Comparison of ENCODE assay signal across 9 cellular contexts in genomic region chr2:171706152-171706803, GRCh38. TPM values are rescaled to one million over a fixed set of nuclear protein-coding genes. Genes with fewer than 3 reads are reported as not detected.
A peak's percentile ranks its signal among the peaks of the same experiment; 100 is the strongest.
DNase-seq lines count a peak whose midpoint lies in the region; FAIRE-seq and TF ChIP-seq lines count a peak whose summit lies in the region.
"Had no signal": no experiment of that assay in that cellular context is flagged by ENCODE, and none has a peak within 500 bp of the region (broad histone marks: within the 10 kb centered on the region; RNA-seq: fewer than 3 reads in every experiment).

No MANE protein-coding gene starts in this region.

- peak; percentile 17; the same call in 1 of the 2 replicates for TF ChIP-seq CTCF in BE2C (IDR thresholded peaks at IDR 0.05; ENCODE audit: low read depth, low read length)

- H3K27me3 ChIP-seq in BE2C, result no peaks in the 10 kb centered on the region

- H3K4me1 ChIP-seq in BE2C, result no peaks in the 10 kb centered on the region

- H3K9me3 ChIP-seq in BE2C, result no peaks in the 10 kb centered on the region

- no peak overlapping the region for H3K4me3 ChIP-seq in BE2C (ENCODE audit: low read depth, low read length)

- DNase-seq in BE2C, result no peak
- DNase-seq in GM18507 (ENCODE audit: extremely low spot score, insufficient read length, low read depth), result no peak
- DNase-seq in RPMI7951 (ENCODE audit: low read depth), result peak; percentile 33
- peak; percentile 10 for DNase-seq in germinal center (ENCODE audit: low spot score)
- no peak for DNase-seq in amygdala (lab: John Stamatoyannopoulos, UW)
- no peak for DNase-seq in NCI-H1417 treated with DMSO at 0.1 percent for 48 hours (lab: John Stamatoyannopoulos, UW)
- DNase-seq in middle frontal gyrus (ENCODE audit: extremely low spot score, low spot score), result no peak
- DNase-seq in nucleus accumbens (lab: John Stamatoyannopoulos, UW), result no peak
- DNase-seq: T-cell had no signal

- FAIRE-seq in GM18507 (lab: Jason Lieb, UNC), result peak; percentile 21

- no peaks in the 10 kb centered on the region for H3K36me3 ChIP-seq in BE2C

RNA-seq across cellular contexts. Expression of gene DYNC1I2, which starts 19.0 kb away (rescaled TPM):
- polyA plus RNA-seq in BE2C (2012; ENCODE audit: insufficient read depth, insufficient read length, low read depth), result 17.5 TPM
- 127 and 178 TPM in 2 replicates for total RNA-seq in RPMI7951 (2014; rRNA removed; shearing (Covaris generic))

Comparison
In these comparisons a context has a peak if more than half of its experiments do, and no peak if none do; other contexts are left out.
1. DNase-seq: peak in RPMI7951 (single experiment) and germinal center (single experiment); none in BE2C (single experiment), GM18507 (single experiment), amygdala (0 of 56), NCI-H1417 treated with DMSO at 0.1 percent for 48 hours (single experiment), middle frontal gyrus (single experiment) and nucleus accumbens (0 of 56).